Comparison of ENCODE assay signal across 7 cellular contexts in the genomic region with DNA sequence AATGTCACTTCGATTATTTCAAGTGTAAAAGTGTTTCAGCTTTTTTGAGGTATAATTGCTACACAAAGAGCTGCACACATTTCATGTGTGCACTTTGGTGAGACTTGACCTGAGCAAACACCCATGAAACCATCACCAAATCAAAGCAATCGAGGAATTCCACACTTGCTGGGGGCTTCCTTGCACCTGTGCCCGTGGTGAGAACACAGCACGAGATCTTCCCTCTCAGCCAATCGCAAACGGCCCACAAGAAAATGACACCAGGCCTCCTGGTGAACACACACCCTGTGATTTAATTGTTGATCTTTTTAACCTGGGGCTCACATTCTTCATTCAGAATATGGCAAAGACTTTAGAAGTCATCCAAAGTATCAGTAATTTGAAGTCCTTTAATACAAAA. TPM values are rescaled to one million over a fixed set of nuclear protein-coding genes. Genes with fewer than 3 reads are reported as not detected.
DNase-seq lines count a peak whose midpoint lies in the region; ATAC-seq and TF ChIP-seq lines count a peak whose summit lies in the region.
"Not testable (repeated sequence)": the region's sequence is repeated elsewhere in the genome, so short reads cannot be mapped to it uniquely, and the experiment has no call there.

No MANE protein-coding gene starts in this region.

- intact Hi-C loops in naive thymus-derived CD4-positive, alpha-beta T cell (cut with micrococcal nuclease): not testable (repeated sequence)

- not testable (repeated sequence) for TF ChIP-seq CTCF in DND-41 (IDR thresholded peaks at IDR 0.05; ENCODE audit: borderline replicate concordance, extremely low read depth, low read length, poor library complexity, severe bottlenecking); WTC11 (IDR thresholded peaks at IDR 0.05); astrocyte of the spinal cord (IDR thresholded peaks at IDR 0.05; ENCODE audit: low read depth, low read length)

- not testable (repeated sequence) for H3K36me3 ChIP-seq in DND-41 (ENCODE audit: insufficient read depth, low read length); naive thymus-derived CD4-positive, alpha-beta T cell (ENCODE audit: control insufficient read depth in 2 of 3, insufficient read depth in 3 of 3, low read length in 3 of 3)

- POLR2A ChIA-PET in WTC11 (lab: Charles Lee); naive thymus-derived CD4-positive, alpha-beta T cell (lab: Charles Lee): not testable (repeated sequence)

- H3K9ac ChIP-seq in DND-41 (ENCODE audit: low read depth, low read length): not testable (repeated sequence)

- H3K4me2 ChIP-seq in DND-41 (ENCODE audit: insufficient read depth, low read length): not testable (repeated sequence)

- CTCF ChIA-PET in WTC11 (lab: Charles Lee); naive thymus-derived CD4-positive, alpha-beta T cell (lab: Charles Lee): not testable (repeated sequence)
- CTCF ChIA-PET in activated naive CD4-positive, alpha-beta T cell treated with anti-CD3 and anti-CD28 coated beads, Interleukin-2, amount 10 ng/mL, durations not matched to agents 7 days and 5 days (lab: Charles Lee): interaction anchor here (1.5 kb wide), 1 partner anchor 20 kb away, joined by 4 read pairs; no protein-coding TSS in a partner anchor

- H2AFZ ChIP-seq in DND-41 (ENCODE audit: low read depth, low read length): not testable (repeated sequence)

- not testable (repeated sequence) for H3K9me3 Mint-ChIP-seq in WTC11; activated naive CD4-positive, alpha-beta T cell treated with anti-CD3 and anti-CD28 coated beads, Interleukin-2, amount 10 ng/mL, durations not matched to agents 7 days and 5 days; naive thymus-derived CD4-positive, alpha-beta T cell; stimulated activated effector memory CD8-positive, alpha-beta T cell treated with anti-CD3 and anti-CD28 coated beads, Interleukin-12 subunit alpha, Interleukin-12 subunit beta, amount 100 ng/mL, for 72 hours

- not testable (repeated sequence) for H3K27ac ChIP-seq in DND-41 (ENCODE audit: low read length); naive thymus-derived CD4-positive, alpha-beta T cell (ENCODE audit: low read depth, low read length)

- ATAC-seq in DND-41 (ENCODE audit: insufficient read depth, low read depth): peak; percentile 63; the same call in 2 of the 3 replicates
- ATAC-seq in WTC11: peak; percentile 25; the same call in 1 of the 2 replicates
- ATAC-seq in naive thymus-derived CD4-positive, alpha-beta T cell: not testable (repeated sequence)
- ATAC-seq in stimulated activated effector memory CD8-positive, alpha-beta T cell treated with anti-CD3 and anti-CD28 coated beads, Interleukin-12 subunit alpha, Interleukin-12 subunit beta, amount 100 ng/mL, for 72 hours: peak; percentile 11

- not testable (repeated sequence) for H3K9me3 ChIP-seq in DND-41 (ENCODE audit: insufficient read depth, low read length, severe bottlenecking); naive thymus-derived CD4-positive, alpha-beta T cell (ENCODE audit: control insufficient read depth in 2 of 3, low read length in 3 of 3)

- H3K79me2 ChIP-seq in DND-41 (ENCODE audit: insufficient read depth, low read length): peaks cover 60% of the 10 kb centered on the region

- peak overlapping the region; percentile 29; the same call in 1 of the 2 replicates for H3K4me3 Mint-ChIP-seq in WTC11
- not testable (repeated sequence) for H3K4me3 Mint-ChIP-seq in activated naive CD4-positive, alpha-beta T cell treated with anti-CD3 and anti-CD28 coated beads, Interleukin-2, amount 10 ng/mL, durations not matched to agents 7 days and 5 days; stimulated activated effector memory CD8-positive, alpha-beta T cell treated with anti-CD3 and anti-CD28 coated beads, Interleukin-12 subunit alpha, Interleukin-12 subunit beta, amount 100 ng/mL, for 72 hours
- peak overlapping the region in 9 of 10 donors; percentile 16 to 71 (median 58) for H3K4me3 Mint-ChIP-seq in naive thymus-derived CD4-positive, alpha-beta T cell

- not testable (repeated sequence) for H3K27me3 ChIP-seq in DND-41 (ENCODE audit: insufficient read depth, low read length, poor library complexity); naive thymus-derived CD4-positive, alpha-beta T cell (ENCODE audit: control insufficient read depth in 2 of 2, insufficient read depth in 2 of 2, low read length in 2 of 2)

- H4K20me1 ChIP-seq in DND-41 (ENCODE audit: insufficient read depth, low read length): peaks cover 41% of the 10 kb centered on the region

- H3K4me3 ChIP-seq in DND-41 (ENCODE audit: low read depth in 1 of 2, low read length in 2 of 2); astrocyte of the spinal cord (ENCODE audit: low read depth, low read length); naive thymus-derived CD4-positive, alpha-beta T cell (ENCODE audit: low read length): not testable (repeated sequence)

- peaks cover 50% of the 10 kb centered on the region for H3K4me1 Mint-ChIP-seq in WTC11
- peaks cover 35% of the 10 kb centered on the region for H3K4me1 Mint-ChIP-seq in activated naive CD4-positive, alpha-beta T cell treated with anti-CD3 and anti-CD28 coated beads, Interleukin-2, amount 10 ng/mL, durations not matched to agents 7 days and 5 days
- peaks cover 10 to 56% (median 47%) of the 10 kb centered on the region in 7 donors for H3K4me1 Mint-ChIP-seq in naive thymus-derived CD4-positive, alpha-beta T cell
- H3K4me1 Mint-ChIP-seq in stimulated activated effector memory CD8-positive, alpha-beta T cell treated with anti-CD3 and anti-CD28 coated beads, Interleukin-12 subunit alpha, Interleukin-12 subunit beta, amount 100 ng/mL, for 72 hours: peaks cover 40% of the 10 kb centered on the region

- H3K36me3 Mint-ChIP-seq in WTC11: peaks cover 10% of the 10 kb centered on the region
- H3K36me3 Mint-ChIP-seq in activated naive CD4-positive, alpha-beta T cell treated with anti-CD3 and anti-CD28 coated beads, Interleukin-2, amount 10 ng/mL, durations not matched to agents 7 days and 5 days: peaks cover 15% of the 10 kb centered on the region
- H3K36me3 Mint-ChIP-seq in naive thymus-derived CD4-positive, alpha-beta T cell; stimulated activated effector memory CD8-positive, alpha-beta T cell treated with anti-CD3 and anti-CD28 coated beads, Interleukin-12 subunit alpha, Interleukin-12 subunit beta, amount 100 ng/mL, for 72 hours: not testable (repeated sequence)

- not testable (repeated sequence) for H3K27me3 Mint-ChIP-seq in WTC11 (ENCODE audit: low read depth); activated naive CD4-positive, alpha-beta T cell treated with anti-CD3 and anti-CD28 coated beads, Interleukin-2, amount 10 ng/mL, durations not matched to agents 7 days and 5 days; naive thymus-derived CD4-positive, alpha-beta T cell

- H3K27ac Mint-ChIP-seq in WTC11: peak overlapping the region; percentile 92
- H3K27ac Mint-ChIP-seq in activated naive CD4-positive, alpha-beta T cell treated with anti-CD3 and anti-CD28 coated beads, Interleukin-2, amount 10 ng/mL, durations not matched to agents 7 days and 5 days: peak overlapping the region; percentile 70
- H3K27ac Mint-ChIP-seq in naive thymus-derived CD4-positive, alpha-beta T cell: peak overlapping the region in 7 of 9 donors; percentile 14 to 79 (median 44)
- not testable (repeated sequence) for H3K27ac Mint-ChIP-seq in stimulated activated effector memory CD8-positive, alpha-beta T cell treated with anti-CD3 and anti-CD28 coated beads, Interleukin-12 subunit alpha, Interleukin-12 subunit beta, amount 100 ng/mL, for 72 hours

- DNase-seq in DND-41; WTC11 (ENCODE audit: low spot score); activated naive CD4-positive, alpha-beta T cell treated with anti-CD3 and anti-CD28 coated beads, Interleukin-2, amount 10 ng/mL, durations not matched to agents 7 days and 5 days; naive thymus-derived CD4-positive, alpha-beta T cell; stimulated activated effector memory CD8-positive, alpha-beta T cell treated with anti-CD3 and anti-CD28 coated beads, Interleukin-12 subunit alpha, Interleukin-12 subunit beta, amount 100 ng/mL, for 72 hours (ENCODE audit: low spot score in 2 of 2): not testable (repeated sequence)
- DNase-seq in NAMALWA (ENCODE audit: low spot score): peak; percentile 6
- DNase-seq in astrocyte of the spinal cord (ENCODE audit: low read depth, low spot score): peak; percentile 23

- H3K4me1 ChIP-seq in DND-41 (ENCODE audit: insufficient read depth, low read length); naive thymus-derived CD4-positive, alpha-beta T cell (ENCODE audit: control insufficient read depth in 2 of 2, insufficient read depth in 2 of 2, low read length in 2 of 2): not testable (repeated sequence)

- in situ Hi-C loops in astrocyte of the spinal cord (cut with HindIII; ENCODE audit: low sequenced_read_pairs): not testable (repeated sequence)

RNA-seq across cellular contexts. Expression of gene AHRR, which starts 24.1 kb away (rescaled TPM):
- 4.5 to 9.7 TPM (median 7.0 TPM) in 3 replicates for total RNA-seq in WTC11 (2021)
- total RNA-seq in naive thymus-derived CD4-positive, alpha-beta T cell: 10 to 100 TPM in 1 of 5 experiments, 1 to 10 TPM in 2, under 1 TPM in 2; 0.56 to 23.5 (median 1.4) TPM
- polyA plus RNA-seq in naive thymus-derived CD4-positive, alpha-beta T cell: 1 to 10 TPM in 1 of 2 donors, not detected in 1; 1.0 TPM

RNA-seq across cellular contexts. Expression of gene PDCD6, which starts 26.0 kb away (rescaled TPM):
- 80.4 to 86.8 TPM (median 83.6 TPM) in 3 replicates for total RNA-seq in WTC11 (2021)
- total RNA-seq in naive thymus-derived CD4-positive, alpha-beta T cell: 10 to 100 TPM; 53.1 to 95.3 (median 83.7) TPM
- polyA plus RNA-seq in naive thymus-derived CD4-positive, alpha-beta T cell: 100 to 1,000 TPM; 198 to 224 TPM
